Comparison of ENCODE assay signal across 1 cellular context in genomic region chr1:24186993-24187790, GRCh38.
A peak's percentile ranks its signal among the peaks of the same experiment; 100 is the strongest.
TF ChIP-seq lines count a peak whose summit lies in the region.

Gene IFNLR1, minus strand, starts transcription at chr1:24187289. Its CDS starts 41 bp downstream, at chr1:24187248.

TF ChIP-seq in WTC11, 78 proteins besides CTCF, POLR2A, EP300 and RAD21 (continued from another document):
- TF ChIP-seq AR (CRISPR knock-in tag; IDR thresholded peaks at IDR 0.05) (peak; percentile 19; the same call in 1 of the 2 replicates), SMAD4 (CRISPR knock-in tag; IDR thresholded peaks at IDR 0.05) (no peak), MAX (CRISPR knock-in tag; IDR thresholded peaks at IDR 0.05) (no peak), TCF7 (CRISPR knock-in tag; IDR thresholded peaks at IDR 0.05; ENCODE audit: low read depth) (no peak)
